Comparison of ENCODE assay signal across 20 cellular contexts in genomic region chr18:67519582-67519981, GRCh38. TPM values are rescaled to one million over a fixed set of nuclear protein-coding genes. Genes with fewer than 3 reads are reported as not detected.
DNase-seq lines count a peak whose midpoint lies in the region; ATAC-seq and TF ChIP-seq lines count a peak whose summit lies in the region.
"Had no signal": no experiment of that assay in that cellular context is flagged by ENCODE, and none has a peak within 500 bp of the region (broad histone marks: within the 10 kb centered on the region; RNA-seq: fewer than 3 reads in every experiment).

No MANE protein-coding gene starts in this region.

- H3K14ac ChIP-seq in IMR-90 (replicated peaks; ENCODE audit: low read depth, low read length): peak overlapping the region; percentile 35; the same call in 1 of the 2 replicates

- in situ Hi-C loops in IMR-90 (cut with MboI; ENCODE audit: low sequenced_read_pairs): loop anchor here (5.0 to 10.0 kb wide), 4 partner anchors 153 to 1145 kb away; no protein-coding TSS in a partner anchor

- no peaks in the 10 kb centered on the region for H3K27me3 ChIP-seq in BJ (ENCODE audit: control insufficient read depth, insufficient read depth, low read length)
- H3K27me3 ChIP-seq in IMR-90 (ENCODE audit: control insufficient read depth, insufficient read depth, low read length): no peaks in the 10 kb centered on the region
- H3K27me3 ChIP-seq: right atrium auricular region, upper lobe of right lung had no signal

- H3K9me3 ChIP-seq in IMR-90 (ENCODE audit: control insufficient read depth, insufficient read depth, low read length): no peaks in the 10 kb centered on the region
- H3K9me3 ChIP-seq: right atrium auricular region, upper lobe of right lung had no signal

- H3K56ac ChIP-seq in IMR-90 (ENCODE audit: extremely low read depth, insufficient read depth, low read length): no peak overlapping the region

- CTCF ChIA-PET in BJ (lab: Yijun Ruan, JAX) (no interaction called here), IMR-90 (lab: Yijun Ruan, JAX) (no interaction called here)

- H2AK5ac ChIP-seq in IMR-90 (ENCODE audit: low read depth, low read length): no peak overlapping the region

- H2AK9ac ChIP-seq in IMR-90 (replicated peaks; ENCODE audit: low read depth, low read length, poor library complexity): no peak overlapping the region

- H4K5ac ChIP-seq in IMR-90 (ENCODE audit: low read depth, low read length): peak overlapping the region; percentile 61

- H3K27ac Mint-ChIP-seq in chondrocyte (ENCODE audit: unreplicated experiment) (peak overlapping the region; percentile 73), osteocyte (ENCODE audit: unreplicated experiment) (peak overlapping the region; percentile 83)
- H3K27ac Mint-ChIP-seq: activated T-helper 1 cell treated with anti-CD3 and anti-CD28 coated beads, Interleukin-12 subunit alpha, Interleukin-12 subunit beta, Interleukin-2, Interleukin-4 antibody, amounts not matched to agents 30 ng/mL and 10 ng/mL and 1 ng/mL, durations not matched to agents 14 hours and 24 hours and 36 hours; stimulated activated effector memory CD8-positive, alpha-beta T cell treated with anti-CD3 and anti-CD28 coated beads, Interleukin-12 subunit alpha, Interleukin-12 subunit beta, amount 100 ng/mL, for 72 hours; T-helper 17 cell had no signal

- TF ChIP-seq POLR2A in IMR-90 (IDR thresholded peaks at IDR 0.05; ENCODE audit: low read depth, low read length): no peak

- POLR2A ChIA-PET in BJ (lab: Charles Lee): interaction anchor here (0.5 kb wide), 1 partner anchor 270 kb away, joined by 4 read pairs; no protein-coding TSS in a partner anchor
- POLR2A ChIA-PET in IMR-90 (lab: Charles Lee; ENCODE audit: unreplicated experiment): no interaction called here

- no peak for ATAC-seq in IMR-90 (ENCODE audit: low read depth)
- ATAC-seq in left lobe of liver: no peak
- ATAC-seq in GM21526 (IDR thresholded peaks at IDR 0.05; ENCODE audit: low FRiP score, unreplicated experiment): no peak
- ATAC-seq: left colon; stimulated activated effector memory CD8-positive, alpha-beta T cell treated with anti-CD3 and anti-CD28 coated beads, Interleukin-12 subunit alpha, Interleukin-12 subunit beta, amount 100 ng/mL, for 72 hours; T-helper 17 cell; upper lobe of right lung had no signal

- H3K9me3 Mint-ChIP-seq in chondrocyte (ENCODE audit: low read depth) (no peaks in the 10 kb centered on the region), osteocyte (ENCODE audit: unreplicated experiment) (no peaks in the 10 kb centered on the region)
- H3K9me3 Mint-ChIP-seq: activated T-helper 1 cell treated with anti-CD3 and anti-CD28 coated beads, Interleukin-12 subunit alpha, Interleukin-12 subunit beta, Interleukin-2, Interleukin-4 antibody, amounts not matched to agents 30 ng/mL and 10 ng/mL and 1 ng/mL, durations not matched to agents 14 hours and 24 hours and 36 hours; stimulated activated effector memory CD8-positive, alpha-beta T cell treated with anti-CD3 and anti-CD28 coated beads, Interleukin-12 subunit alpha, Interleukin-12 subunit beta, amount 100 ng/mL, for 72 hours had no signal

- H4K91ac ChIP-seq in IMR-90 (ENCODE audit: insufficient read depth, low read depth, low read length): no peak overlapping the region

- no peak overlapping the region for H3K9ac ChIP-seq in IMR-90 (ENCODE audit: low read depth, low read length)

- dilution Hi-C loops in IMR-90 (cut with HindIII; ENCODE audit: low sequenced_read_pairs, unreplicated experiment): no loop called here

- H3K36me3 ChIP-seq in BJ (ENCODE audit: control insufficient read depth, insufficient read depth, low read length) (no peaks in the 10 kb centered on the region), IMR-90 (ENCODE audit: control insufficient read depth, insufficient read depth, low read length) (no peaks in the 10 kb centered on the region)
- H3K36me3 ChIP-seq: right atrium auricular region, upper lobe of right lung had no signal

- H3K27me3 Mint-ChIP-seq in chondrocyte (ENCODE audit: low read depth) (no peaks in the 10 kb centered on the region), osteocyte (ENCODE audit: unreplicated experiment) (no peaks in the 10 kb centered on the region)

- TF ChIP-seq CTCF in BJ (IDR thresholded peaks at IDR 0.05; ENCODE audit: insufficient read depth, low read depth, low read length) (no peak), IMR-90 (conservative IDR thresholded peaks at IDR 0.05; ENCODE audit: low read depth, low read length) (no peak), chondrocyte (IDR thresholded peaks at IDR 0.05) (no peak), osteocyte (IDR thresholded peaks at IDR 0.05) (no peak)

- intact Hi-C loops in IMR-90 (cut with micrococcal nuclease): loop anchor here (5.0 to 10.0 kb wide), 5 partner anchors 263 to 745 kb away; no protein-coding TSS in a partner anchor

- peaks cover under 1% of the 10 kb centered on the region; the same call in 1 of the 2 replicates for H4K20me1 ChIP-seq in IMR-90 (ENCODE audit: insufficient read depth, low read length)

- H2BK20ac ChIP-seq in IMR-90 (ENCODE audit: low read depth, low read length): peak overlapping the region; percentile 21; the same call in 1 of the 2 replicates

- H3K4ac ChIP-seq in IMR-90 (ENCODE audit: low read depth, low read length): 0 out of 2 replicates have a peak overlapping the region, but pooled peaks have one; percentile 36

- peaks cover 42% of the 10 kb centered on the region for H3K4me1 Mint-ChIP-seq in chondrocyte (ENCODE audit: low read depth)
- peaks cover 65% of the 10 kb centered on the region for H3K4me1 Mint-ChIP-seq in osteocyte (ENCODE audit: unreplicated experiment)

- peak overlapping the region; percentile 14; the same call in 1 of the 2 replicates for H3K23ac ChIP-seq in IMR-90 (ENCODE audit: low read depth, low read length)

- peak overlapping the region; percentile 27 for H2BK120ac ChIP-seq in IMR-90 (ENCODE audit: low read depth, low read length)

- H3K4me2 ChIP-seq in IMR-90 (ENCODE audit: low read depth, low read length): peak overlapping the region; percentile 73

- H3K79me1 ChIP-seq in IMR-90 (ENCODE audit: low read depth in 1 of 2, low read length in 2 of 2): peaks cover 0 to 15% of the 10 kb centered on the region in 2 experiments; a peak in 3 of 4 replicates

- peak overlapping the region; percentile 35; the same call in 1 of the 3 replicates for H2BK15ac ChIP-seq in IMR-90 (ENCODE audit: low read depth, low read length)

- DNase-seq in BJ (ENCODE audit: low read depth) (peak; percentile 26), IMR-90 (peak; percentile 94), chondrocyte (ENCODE audit: low spot score) (no peak), osteocyte (ENCODE audit: extremely low spot score, unreplicated experiment) (no peak), left lobe of liver (ENCODE audit: low spot score) (no peak)
- DNase-seq in activated naive CD4-positive, alpha-beta T cell treated with Interleukin-2 at 50 U/mL for 16 hours: no peak
- DNase-seq in activated CD8-positive, alpha-beta memory T cell treated with anti-CD3 and anti-CD28 coated beads for 24 hours: no peak
- DNase-seq: effector CD8-positive, alpha-beta T cell; KG1; left colon; NCI-H748 treated with DMSO at 0.1 percent for 48 hours; stimulated activated CD4-positive, alpha-beta T cell treated with anti-CD3 and anti-CD28 coated beads, Interleukin-4, amount 100 ng/mL, for 1 hour; T-helper 17 cell; upper lobe of right lung had no signal

- BruUV-seq in IMR-90 (replicated peaks; lab: Mats Ljungman, UMichigan): no TSS peak

- peak overlapping the region; percentile 74; the same call in 1 of the 2 replicates for H3K27ac ChIP-seq in IMR-90 (ENCODE audit: insufficient read depth, low read length)
- H3K27ac ChIP-seq: C4-2B, RWPE1, upper lobe of right lung had no signal

- no CpG with 5 or more reads among the region's 2 CpGs for WGBS in IMR-90 (ENCODE audit: extremely low coverage in 2 of 2, insufficient read length in 1 of 2), 2 experiments

- 0 out of 4 replicates have a peak overlapping the region, but pooled peaks of 1 of the 2 experiments have one; percentile 22 for H4K8ac ChIP-seq in IMR-90 (ENCODE audit: low read depth in 2 of 2, low read length in 2 of 2)

- H3K36me3 Mint-ChIP-seq in chondrocyte (ENCODE audit: low read depth) (peaks cover 2% of the 10 kb centered on the region), osteocyte (ENCODE audit: unreplicated experiment) (peaks cover 7% of the 10 kb centered on the region)
- H3K36me3 Mint-ChIP-seq: stimulated activated effector memory CD8-positive, alpha-beta T cell treated with anti-CD3 and anti-CD28 coated beads, Interleukin-12 subunit alpha, Interleukin-12 subunit beta, amount 100 ng/mL, for 72 hours had no signal

- no peak for TF ChIP-seq RAD21 in IMR-90 (IDR thresholded peaks at IDR 0.05; ENCODE audit: low read length)

- H3K4me1 ChIP-seq in IMR-90 (ENCODE audit: control insufficient read depth, insufficient read depth, low read length): peaks cover 9% of the 10 kb centered on the region

- H3K18ac ChIP-seq in IMR-90 (ENCODE audit: low read depth, low read length): peak overlapping the region; percentile 67; the same call in 1 of the 2 replicates

- no peak overlapping the region for H2AFZ ChIP-seq in IMR-90 (replicated peaks; ENCODE audit: low read length, poor library complexity)

- H2BK5ac ChIP-seq in IMR-90 (ENCODE audit: low read depth, low read length, poor library complexity, severe bottlenecking): peak overlapping the region; percentile 55

- H3K4me3 Mint-ChIP-seq in chondrocyte (ENCODE audit: unreplicated experiment) (no peak overlapping the region), osteocyte (ENCODE audit: unreplicated experiment) (no peak overlapping the region)
- H3K4me3 Mint-ChIP-seq: activated T-helper 1 cell treated with anti-CD3 and anti-CD28 coated beads, Interleukin-12 subunit alpha, Interleukin-12 subunit beta, Interleukin-2, Interleukin-4 antibody, amounts not matched to agents 30 ng/mL and 10 ng/mL and 1 ng/mL, durations not matched to agents 14 hours and 24 hours and 36 hours; stimulated activated effector memory CD8-positive, alpha-beta T cell treated with anti-CD3 and anti-CD28 coated beads, Interleukin-12 subunit alpha, Interleukin-12 subunit beta, amount 100 ng/mL, for 72 hours; T-helper 17 cell had no signal

- H3K4me3 ChIP-seq in BJ (ENCODE audit: low read depth, low read length) (no peak overlapping the region), IMR-90 (ENCODE audit: insufficient read depth, low read depth, low read length) (no peak overlapping the region)
- H3K4me3 ChIP-seq: right atrium auricular region, upper lobe of right lung had no signal

- H3K9me1 ChIP-seq in IMR-90 (ENCODE audit: insufficient read depth, low read length): peaks cover 7% of the 10 kb centered on the region; the same call in 1 of the 2 replicates

TF ChIP-seq in IMR-90, 13 proteins besides CTCF, POLR2A, EP300 and RAD21 (continues in another document):
- TF ChIP-seq SMC3 (IDR thresholded peaks at IDR 0.05; ENCODE audit: low read depth, low read length): 0 out of 2 replicates have a peak, but pooled peaks have one; percentile 3

RNA-seq across cellular contexts. Expression of gene DSEL, which starts 3.1 kb away (rescaled TPM):
- polyA plus RNA-seq in BJ (2011; rRNA removed) (19.9 and 44.5 TPM in 2 replicates), IMR-90 (2012; rRNA removed) (13.7 and 16.8 TPM in 2 replicates)
- 59.5 and 63.4 TPM in 2 replicates for polyA minus RNA-seq in BJ (2011; rRNA and poly(A)+ RNA removed)
- total RNA-seq in IMR-90 (2012; rRNA removed) (100 and 145 TPM in 2 replicates), chondrocyte (49.3 to 86.6 TPM (median 49.8 TPM) in 3 replicates), osteocyte (105 and 108 TPM in 2 replicates), left lobe of liver (2.5 TPM)
- 3.9 and 5.8 TPM in 2 replicates for polyA plus RNA-seq in IMR-90 (2012; cell fraction: cytosol; rRNA removed)
- polyA plus RNA-seq in IMR-90 (2012; cell fraction: nucleus; rRNA removed; ENCODE audit: low replicate concordance): 2.7 and 11.3 TPM in 2 replicates

Comparison
In these comparisons a context has a peak if more than half of its experiments do, and no peak if none do; other contexts are left out.
1. DNase-seq: peak in BJ (single experiment) and IMR-90 (single experiment); none in chondrocyte (single experiment), osteocyte (single experiment), activated naive CD4-positive, alpha-beta T cell treated with Interleukin-2 at 50 U/mL for 16 hours (single experiment), activated CD8-positive, alpha-beta memory T cell treated with anti-CD3 and anti-CD28 coated beads for 24 hours (single experiment) and left lobe of liver (single experiment).
2. RNA of gene DSEL, which starts 3.1 kb away (total RNA-seq): 105 to 108 TPM in osteocyte, 100 to 145 TPM in IMR-90 and 49.3 to 86.6 TPM in chondrocyte; 2.5 TPM in left lobe of liver (single experiment); every median in the first group is over 10 times any median in the second.